18 cellular contexts compared by ENCODE assay signal in genomic region chr17:61700252-61700651, GRCh38.
"Had no signal": no experiment of that assay in that cellular context is flagged by ENCODE, and none has a peak within 500 bp of the region (broad histone marks: within the 10 kb centered on the region; RNA-seq: fewer than 3 reads in every experiment).

No MANE protein-coding gene starts in this region.

- DNase-seq: activated CD4-positive, alpha-beta T cell treated with anti-CD3 and anti-CD28 coated beads for 48 hours; activated CD4-positive, alpha-beta T cell treated with anti-CD3 and anti-CD28 coated beads, Interleukin-2, amount 50 U/mL, for 4 hours; activated CD4-positive, CD25-positive, alpha-beta regulatory T cell treated with anti-CD3 and anti-CD28 coated beads, Interleukin-2, amount 50 U/mL, for 72 hours; activated CD8-positive, alpha-beta memory T cell treated with anti-CD3 and anti-CD28 coated beads, Interleukin-2, amount 50 U/mL, for 48 hours; activated CD8-positive, alpha-beta T cell treated with anti-CD3 and anti-CD28 coated beads, Interleukin-2, amount 10 ng/mL, durations not matched to agents 7 days and 5 days; activated naive CD4-positive, alpha-beta T cell treated with anti-CD3 and anti-CD28 coated beads, Interleukin-2, amount 50 U/mL, for 16 hours; activated naive CD8-positive, alpha-beta T cell treated with anti-CD3 and anti-CD28 coated beads, Interleukin-2, amount 10 ng/mL, durations not matched to agents 7 days and 5 days; activated T-cell treated with anti-CD3 and anti-CD28 coated beads, Interleukin-2, amount 50 U/mL, for 1 hour; amniotic stem cell; NCI-H1092; NCI-H1417; NCI-H2029; NCI-H345; NCI-H510A treated with DMSO at 0.1 percent for 48 hours; NCI-H69; NK-92 treated with Interleukin-12 subunit alpha and Interleukin-12 subunit beta, amount 100 ng/mL, for 24 hours; PC-3; SHP77 had no signal
